1 cellular context compared by ENCODE assay signal in the genomic region with DNA sequence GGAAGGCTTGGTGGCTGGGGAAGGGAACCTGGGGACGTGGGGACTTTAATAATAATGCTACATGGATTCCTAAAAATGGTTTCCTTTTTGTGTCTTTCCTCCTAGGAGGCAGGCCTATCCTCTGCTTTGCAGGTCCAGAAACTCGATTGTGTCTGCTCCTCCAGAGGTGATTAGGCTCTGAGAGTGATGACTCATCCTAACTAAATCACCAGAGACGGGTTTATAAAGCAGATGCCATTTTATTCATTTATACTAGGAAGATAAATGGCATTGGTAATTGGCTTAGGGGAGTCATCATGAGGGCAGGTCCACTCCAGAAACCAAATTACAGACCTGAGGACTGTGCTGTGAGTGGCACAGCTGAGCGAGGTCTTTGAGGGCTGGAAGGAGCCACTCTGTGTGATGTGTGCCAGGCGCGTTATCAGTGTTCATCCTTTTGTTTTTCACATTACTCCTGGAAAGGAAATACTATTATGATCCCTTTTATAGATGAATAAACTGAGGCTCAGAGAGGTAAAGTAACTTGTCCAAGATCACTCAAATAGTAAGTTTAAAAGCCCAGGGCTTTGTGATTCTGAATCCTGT.
TF ChIP-seq lines count a peak whose summit lies in the region.

No MANE protein-coding gene starts in this region.

TF ChIP-seq in K562, 482 proteins besides CTCF, POLR2A, EP300 and RAD21 (continued from another document):
- TF ChIP-seq ZBTB33 (CRISPR knock-in tag; IDR thresholded peaks at IDR 0.05): no peak
- no peak for TF ChIP-seq IRF1 (CRISPR knock-in tag; IDR thresholded peaks at IDR 0.05; ENCODE audit: borderline replicate concordance)
- TF ChIP-seq CAMTA2 (CRISPR knock-in tag; conservative IDR thresholded peaks at IDR 0.05): no peak
- peak; percentile 85 for TF ChIP-seq FOSL1 (tag; conservative IDR thresholded peaks at IDR 0.05)
- TF ChIP-seq ARID3B (CRISPR knock-in tag; IDR thresholded peaks at IDR 0.05; ENCODE audit: borderline replicate concordance): no peak
- no peak for TF ChIP-seq SMAD4 (CRISPR knock-in tag; conservative IDR thresholded peaks at IDR 0.05)
- no peak for TF ChIP-seq MECOM (CRISPR knock-in tag; IDR thresholded peaks at IDR 0.05)
- TF ChIP-seq ARID1B (IDR thresholded peaks at IDR 0.05): peak; percentile 46; the same call in 1 of the 2 replicates
- no peak for TF ChIP-seq GMEB1 (CRISPR knock-in tag; IDR thresholded peaks at IDR 0.05)
- peak; percentile 87; the same call in 1 of the 2 replicates for TF ChIP-seq JUND (IDR thresholded peaks at IDR 0.05; ENCODE audit: borderline replicate concordance, low read depth, low read length)
- TF ChIP-seq JUND (tag; IDR thresholded peaks at IDR 0.05; ENCODE audit: borderline replicate concordance, low read depth, low read length): peak; percentile 95
- peak; percentile 74 for TF ChIP-seq ZNF316 (IDR thresholded peaks at IDR 0.05)
